Comparison of ENCODE assay signal across 1 cellular context in the genomic region with DNA sequence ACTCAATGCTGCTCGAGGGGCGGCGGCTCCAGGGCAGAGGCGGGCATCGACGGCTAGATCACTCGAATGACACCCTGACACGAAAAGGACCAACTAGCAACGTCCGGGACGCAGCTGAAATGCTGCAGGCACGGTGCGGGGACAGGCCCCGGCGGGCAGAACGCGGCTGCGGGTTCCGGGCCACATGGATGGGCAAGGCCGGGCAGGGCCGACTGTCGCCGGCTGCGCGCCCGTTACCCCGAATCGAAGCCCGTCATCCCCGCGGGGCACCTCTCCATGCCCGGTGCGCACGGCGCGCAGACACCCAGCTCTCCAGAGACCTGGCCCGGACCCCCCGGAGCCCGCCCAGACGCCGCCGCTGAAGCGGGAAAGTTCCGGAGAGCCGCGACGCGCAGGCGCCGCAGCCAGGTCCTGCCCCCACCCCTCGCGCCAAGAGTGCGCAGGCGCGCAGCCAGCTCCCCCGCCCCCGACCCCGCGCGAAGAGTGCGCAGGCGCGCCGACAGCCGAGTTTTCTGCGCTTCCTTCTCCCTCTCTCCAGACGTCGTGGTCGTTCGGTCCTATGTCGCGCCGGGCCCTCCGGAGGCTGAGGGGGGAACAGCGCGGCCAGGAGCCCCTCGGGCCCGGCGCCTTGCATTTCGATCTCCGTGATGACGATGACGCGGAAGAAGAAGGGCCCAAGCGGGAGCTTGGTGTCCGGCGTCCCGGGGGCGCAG.
TF ChIP-seq lines count a peak whose summit lies in the region.

Gene TCF25 (plus strand): TSS at position 484 of the 713 bp plus-strand sequence. CDS start 76 bp downstream, at position 560.

TF ChIP-seq in HepG2, 621 proteins besides CTCF, POLR2A, EP300 and RAD21 (continued from another document and continues in another):
- TF ChIP-seq, protein P1, sequence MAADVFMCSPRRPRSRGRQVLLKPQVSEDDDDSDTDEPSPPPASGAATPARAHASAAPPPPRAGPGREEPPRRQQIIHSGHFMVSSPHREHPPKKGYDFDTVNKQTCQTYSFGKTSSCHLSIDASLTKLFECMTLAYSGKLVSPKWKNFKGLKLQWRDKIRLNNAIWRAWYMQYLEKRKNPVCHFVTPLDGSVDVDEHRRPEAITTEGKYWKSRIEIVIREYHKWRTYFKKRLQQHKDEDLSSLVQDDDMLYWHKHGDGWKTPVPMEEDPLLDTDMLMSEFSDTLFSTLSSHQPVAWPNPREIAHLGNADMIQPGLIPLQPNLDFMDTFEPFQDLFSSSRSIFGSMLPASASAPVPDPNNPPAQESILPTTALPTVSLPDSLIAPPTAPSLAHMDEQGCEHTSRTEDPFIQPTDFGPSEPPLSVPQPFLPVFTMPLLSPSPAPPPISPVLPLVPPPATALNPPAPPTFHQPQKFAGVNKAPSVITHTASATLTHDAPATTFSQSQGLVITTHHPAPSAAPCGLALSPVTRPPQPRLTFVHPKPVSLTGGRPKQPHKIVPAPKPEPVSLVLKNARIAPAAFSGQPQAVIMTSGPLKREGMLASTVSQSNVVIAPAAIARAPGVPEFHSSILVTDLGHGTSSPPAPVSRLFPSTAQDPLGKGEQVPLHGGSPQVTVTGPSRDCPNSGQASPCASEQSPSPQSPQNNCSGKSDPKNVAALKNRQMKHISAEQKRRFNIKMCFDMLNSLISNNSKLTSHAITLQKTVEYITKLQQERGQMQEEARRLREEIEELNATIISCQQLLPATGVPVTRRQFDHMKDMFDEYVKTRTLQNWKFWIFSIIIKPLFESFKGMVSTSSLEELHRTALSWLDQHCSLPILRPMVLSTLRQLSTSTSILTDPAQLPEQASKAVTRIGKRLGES (CRISPR knock-in tag; IDR thresholded peaks at IDR 0.05; ENCODE audit: borderline replicate concordance) = peak; percentile 83; the same call in 1 of the 2 replicates
- TF ChIP-seq, protein P2, sequence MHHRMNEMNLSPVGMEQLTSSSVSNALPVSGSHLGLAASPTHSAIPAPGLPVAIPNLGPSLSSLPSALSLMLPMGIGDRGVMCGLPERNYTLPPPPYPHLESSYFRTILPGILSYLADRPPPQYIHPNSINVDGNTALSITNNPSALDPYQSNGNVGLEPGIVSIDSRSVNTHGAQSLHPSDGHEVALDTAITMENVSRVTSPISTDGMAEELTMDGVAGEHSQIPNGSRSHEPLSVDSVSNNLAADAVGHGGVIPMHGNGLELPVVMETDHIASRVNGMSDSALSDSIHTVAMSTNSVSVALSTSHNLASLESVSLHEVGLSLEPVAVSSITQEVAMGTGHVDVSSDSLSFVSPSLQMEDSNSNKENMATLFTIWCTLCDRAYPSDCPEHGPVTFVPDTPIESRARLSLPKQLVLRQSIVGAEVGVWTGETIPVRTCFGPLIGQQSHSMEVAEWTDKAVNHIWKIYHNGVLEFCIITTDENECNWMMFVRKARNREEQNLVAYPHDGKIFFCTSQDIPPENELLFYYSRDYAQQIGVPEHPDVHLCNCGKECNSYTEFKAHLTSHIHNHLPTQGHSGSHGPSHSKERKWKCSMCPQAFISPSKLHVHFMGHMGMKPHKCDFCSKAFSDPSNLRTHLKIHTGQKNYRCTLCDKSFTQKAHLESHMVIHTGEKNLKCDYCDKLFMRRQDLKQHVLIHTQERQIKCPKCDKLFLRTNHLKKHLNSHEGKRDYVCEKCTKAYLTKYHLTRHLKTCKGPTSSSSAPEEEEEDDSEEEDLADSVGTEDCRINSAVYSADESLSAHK (CRISPR knock-in tag; IDR thresholded peaks at IDR 0.05; ENCODE audit: borderline replicate concordance) = no peak; the same call in 1 of the 2 replicates
- TF ChIP-seq KLF15 (CRISPR knock-in tag; IDR thresholded peaks at IDR 0.05; ENCODE audit: borderline replicate concordance) (peak; percentile 80; the same call in 1 of the 2 replicates), ZSCAN5A (CRISPR knock-in tag; IDR thresholded peaks at IDR 0.05; ENCODE audit: borderline replicate concordance) (peak; percentile 61; the same call in 1 of the 2 replicates), ZNF138 (CRISPR knock-in tag; IDR thresholded peaks at IDR 0.05; ENCODE audit: low read depth) (peak; percentile 93; the same call in 1 of the 2 replicates), RELA (CRISPR knock-in tag; IDR thresholded peaks at IDR 0.05) (no peak; the same call in 1 of the 2 replicates), TFDP2 (CRISPR knock-in tag; IDR thresholded peaks at IDR 0.05) (peak; percentile 96), MED8 (CRISPR knock-in tag; IDR thresholded peaks at IDR 0.05; ENCODE audit: insufficient replicate concordance) (peak; percentile 79), ZNF230 (CRISPR knock-in tag; IDR thresholded peaks at IDR 0.05) (peak; percentile 81; the same call in 1 of the 2 replicates), ZNF549 (CRISPR knock-in tag; IDR thresholded peaks at IDR 0.05) (peak; percentile 62; the same call in 1 of the 2 replicates), HNRNPUL1 (IDR thresholded peaks at IDR 0.05; ENCODE audit: low read depth, low read length) (no peak), ZFP37 (CRISPR knock-in tag; IDR thresholded peaks at IDR 0.05; ENCODE audit: borderline replicate concordance) (no peak), USF2 (IDR thresholded peaks at IDR 0.05; ENCODE audit: low read depth, low read length) (no peak), USF2 (CRISPR knock-in tag; IDR thresholded peaks at IDR 0.05; ENCODE audit: borderline replicate concordance) (peak; percentile 54; the same call in 1 of the 2 replicates), GTF2F1 (IDR thresholded peaks at IDR 0.05; ENCODE audit: low read length) (0 out of 2 replicates have a peak, but pooled peaks have one; percentile 31), GMEB1 (CRISPR knock-in tag; IDR thresholded peaks at IDR 0.05; ENCODE audit: borderline replicate concordance) (no peak; the same call in none of the 2 replicates), ZNF878 (CRISPR knock-in tag; IDR thresholded peaks at IDR 0.05) (peak; percentile 74; the same call in 1 of the 2 replicates), HMGA1 (CRISPR knock-in tag; conservative IDR thresholded peaks at IDR 0.05) (no peak), RFX3 (CRISPR knock-in tag; IDR thresholded peaks at IDR 0.05) (no peak), ZNF33A (CRISPR knock-in tag; IDR thresholded peaks at IDR 0.05; ENCODE audit: borderline replicate concordance) (no peak), XBP1 (CRISPR knock-in tag; IDR thresholded peaks at IDR 0.05) (0 out of 2 replicates have a peak, but pooled peaks have one; percentile 63), SMAD1 (CRISPR knock-in tag; IDR thresholded peaks at IDR 0.05; ENCODE audit: borderline replicate concordance, low read depth) (peak; percentile 66; the same call in 1 of the 2 replicates), ZNF558 (CRISPR knock-in tag; IDR thresholded peaks at IDR 0.05; ENCODE audit: borderline replicate concordance) (peak; percentile 86; the same call in 1 of the 2 replicates), ZNF614 (CRISPR knock-in tag; IDR thresholded peaks at IDR 0.05; ENCODE audit: borderline replicate concordance) (no peak), FOXJ3 (CRISPR knock-in tag; IDR thresholded peaks at IDR 0.05; ENCODE audit: borderline replicate concordance) (no peak; the same call in 1 of the 2 replicates), ZNF513 (CRISPR knock-in tag; conservative IDR thresholded peaks at IDR 0.05) (peak; percentile 92)
- TF ChIP-seq, protein P3, sequence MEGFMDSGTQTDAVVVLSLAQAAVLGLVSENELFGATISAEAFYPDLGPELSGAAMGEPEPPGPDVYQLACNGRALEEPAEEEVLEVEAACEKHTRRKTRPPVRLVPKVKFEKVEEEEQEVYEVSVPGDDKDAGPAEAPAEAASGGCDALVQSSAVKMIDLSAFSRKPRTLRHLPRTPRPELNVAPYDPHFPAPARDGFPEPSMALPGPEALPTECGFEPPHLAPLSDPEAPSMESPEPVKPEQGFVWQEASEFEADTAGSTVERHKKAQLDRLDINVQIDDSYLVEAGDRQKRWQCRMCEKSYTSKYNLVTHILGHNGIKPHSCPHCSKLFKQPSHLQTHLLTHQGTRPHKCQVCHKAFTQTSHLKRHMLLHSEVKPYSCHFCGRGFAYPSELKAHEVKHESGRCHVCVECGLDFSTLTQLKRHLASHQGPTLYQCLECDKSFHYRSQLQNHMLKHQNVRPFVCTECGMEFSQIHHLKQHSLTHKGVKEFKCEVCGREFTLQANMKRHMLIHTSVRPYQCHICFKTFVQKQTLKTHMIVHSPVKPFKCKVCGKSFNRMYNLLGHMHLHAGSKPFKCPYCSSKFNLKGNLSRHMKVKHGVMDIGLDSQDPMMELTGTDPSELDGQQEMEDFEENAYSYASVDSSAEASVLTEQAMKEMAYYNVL (CRISPR knock-in tag; IDR thresholded peaks at IDR 0.05; ENCODE audit: borderline replicate concordance) = peak; percentile 75
- TF ChIP-seq, protein P4, sequence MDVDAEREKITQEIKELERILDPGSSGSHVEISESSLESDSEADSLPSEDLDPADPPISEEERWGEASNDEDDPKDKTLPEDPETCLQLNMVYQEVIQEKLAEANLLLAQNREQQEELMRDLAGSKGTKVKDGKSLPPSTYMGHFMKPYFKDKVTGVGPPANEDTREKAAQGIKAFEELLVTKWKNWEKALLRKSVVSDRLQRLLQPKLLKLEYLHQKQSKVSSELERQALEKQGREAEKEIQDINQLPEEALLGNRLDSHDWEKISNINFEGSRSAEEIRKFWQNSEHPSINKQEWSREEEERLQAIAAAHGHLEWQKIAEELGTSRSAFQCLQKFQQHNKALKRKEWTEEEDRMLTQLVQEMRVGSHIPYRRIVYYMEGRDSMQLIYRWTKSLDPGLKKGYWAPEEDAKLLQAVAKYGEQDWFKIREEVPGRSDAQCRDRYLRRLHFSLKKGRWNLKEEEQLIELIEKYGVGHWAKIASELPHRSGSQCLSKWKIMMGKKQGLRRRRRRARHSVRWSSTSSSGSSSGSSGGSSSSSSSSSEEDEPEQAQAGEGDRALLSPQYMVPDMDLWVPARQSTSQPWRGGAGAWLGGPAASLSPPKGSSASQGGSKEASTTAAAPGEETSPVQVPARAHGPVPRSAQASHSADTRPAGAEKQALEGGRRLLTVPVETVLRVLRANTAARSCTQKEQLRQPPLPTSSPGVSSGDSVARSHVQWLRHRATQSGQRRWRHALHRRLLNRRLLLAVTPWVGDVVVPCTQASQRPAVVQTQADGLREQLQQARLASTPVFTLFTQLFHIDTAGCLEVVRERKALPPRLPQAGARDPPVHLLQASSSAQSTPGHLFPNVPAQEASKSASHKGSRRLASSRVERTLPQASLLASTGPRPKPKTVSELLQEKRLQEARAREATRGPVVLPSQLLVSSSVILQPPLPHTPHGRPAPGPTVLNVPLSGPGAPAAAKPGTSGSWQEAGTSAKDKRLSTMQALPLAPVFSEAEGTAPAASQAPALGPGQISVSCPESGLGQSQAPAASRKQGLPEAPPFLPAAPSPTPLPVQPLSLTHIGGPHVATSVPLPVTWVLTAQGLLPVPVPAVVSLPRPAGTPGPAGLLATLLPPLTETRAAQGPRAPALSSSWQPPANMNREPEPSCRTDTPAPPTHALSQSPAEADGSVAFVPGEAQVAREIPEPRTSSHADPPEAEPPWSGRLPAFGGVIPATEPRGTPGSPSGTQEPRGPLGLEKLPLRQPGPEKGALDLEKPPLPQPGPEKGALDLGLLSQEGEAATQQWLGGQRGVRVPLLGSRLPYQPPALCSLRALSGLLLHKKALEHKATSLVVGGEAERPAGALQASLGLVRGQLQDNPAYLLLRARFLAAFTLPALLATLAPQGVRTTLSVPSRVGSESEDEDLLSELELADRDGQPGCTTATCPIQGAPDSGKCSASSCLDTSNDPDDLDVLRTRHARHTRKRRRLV (CRISPR knock-in tag; IDR thresholded peaks at IDR 0.05) = peak; percentile 92
